ENCODE assay signal across 5 cellular contexts in genomic region chr1:145234199-145234598, GRCh38. TPM values are rescaled to one million over a fixed set of nuclear protein-coding genes. Genes with fewer than 3 reads are reported as not detected.
"Had no signal": no experiment of that assay in that cellular context is flagged by ENCODE, and none has a peak within 500 bp of the region (broad histone marks: within the 10 kb centered on the region; RNA-seq: fewer than 3 reads in every experiment).

No MANE protein-coding gene starts in this region.

RNA-seq across cellular contexts. Expression of gene PPIAL4D, which starts 7.8 kb away (rescaled TPM):
- total RNA-seq: K562, M059J, Right ventricle myocardium superior, SJSA1 had no signal
- polyA plus RNA-seq: IgD-negative memory B cell, K562 had no signal
